In the genomic region with DNA sequence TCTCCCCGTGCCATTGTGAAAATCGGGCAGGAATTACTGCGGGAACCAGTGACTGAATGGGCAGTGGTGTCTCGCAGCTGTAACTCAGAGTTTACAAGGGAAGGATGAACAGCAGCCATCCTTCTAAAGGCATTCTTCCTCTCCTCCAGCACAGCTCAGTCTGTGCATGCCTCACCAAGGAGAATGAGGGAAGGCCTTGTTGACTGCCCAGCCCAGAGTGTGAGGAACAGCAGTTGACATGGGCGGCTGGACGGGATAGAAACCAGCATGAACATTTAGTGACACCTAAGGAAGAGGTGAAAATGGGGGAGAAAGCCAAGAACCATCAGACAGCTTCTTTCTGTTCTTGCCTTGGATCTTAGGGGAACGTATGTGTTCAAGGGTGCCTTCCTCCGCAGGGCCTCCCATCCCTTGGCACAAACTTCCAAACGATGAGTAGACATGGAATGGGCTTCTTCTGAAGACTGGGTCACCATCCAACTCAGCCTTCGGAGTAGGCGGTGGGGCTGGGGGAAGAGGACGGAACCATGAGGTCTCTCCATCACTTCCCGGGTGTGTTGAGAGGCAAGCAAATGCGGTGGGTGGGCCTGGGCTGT, we compare ENCODE assay signal across 10 cellular contexts. TPM values are rescaled to one million over a fixed set of nuclear protein-coding genes. Genes with fewer than 3 reads are reported as not detected.
DNase-seq lines count a peak whose midpoint lies in the region; ATAC-seq and TF ChIP-seq lines count a peak whose summit lies in the region.
"Had no signal": no experiment of that assay in that cellular context is flagged by ENCODE, and none has a peak within 500 bp of the region (broad histone marks: within the 10 kb centered on the region; RNA-seq: fewer than 3 reads in every experiment).

No MANE protein-coding gene starts in this region.

- H3K36me3 ChIP-seq in hepatocyte (replicated peaks; ENCODE audit: insufficient read depth, low read depth) (no peaks in the 10 kb centered on the region), body of pancreas (replicated peaks in 1 of 2; ENCODE audit: insufficient read depth in 1 of 2, low read depth in 2 of 2) (no peaks in the 10 kb centered on the region)

- no peak overlapping the region for H2AFZ ChIP-seq in hepatocyte

- H3K27ac ChIP-seq in hepatocyte, result no peak overlapping the region
- no peak overlapping the region for H3K27ac ChIP-seq in body of pancreas
- H3K27ac ChIP-seq: 22Rv1 had no signal

- WGBS in hepatocyte (ENCODE audit: low lambda C conversion rate, missing lambda C conversion rate), result 61% methylated on average over 14 of the region's 14 CpGs
- 85 to 86% methylated on average over 14 of the region's 14 CpGs for WGBS in body of pancreas, 2 donors

- peak overlapping the region; percentile 95 for H3K4me2 ChIP-seq in hepatocyte

- TF ChIP-seq CTCF in hepatocyte (IDR thresholded peaks at IDR 0.05; ENCODE audit: poor library complexity) (no peak), body of pancreas (IDR thresholded peaks at IDR 0.05) (no peak)

- H3K4me3 ChIP-seq in hepatocyte (no peak overlapping the region), body of pancreas (no peak overlapping the region)

- H3K27ac Mint-ChIP-seq in T-helper 17 cell, result no peak overlapping the region

- peaks cover 8% of the 10 kb centered on the region for H3K36me3 Mint-ChIP-seq in T-helper 17 cell (ENCODE audit: low read depth)

- H3K4me1 ChIP-seq in hepatocyte (ENCODE audit: insufficient read depth), result peaks cover 7% of the 10 kb centered on the region
- peaks cover 15% of the 10 kb centered on the region for H3K4me1 ChIP-seq in body of pancreas

- H3K27me3 ChIP-seq in hepatocyte (peaks cover 62% of the 10 kb centered on the region), body of pancreas (peaks cover 0 to 10% of the 10 kb centered on the region in 2 donors)

- TF ChIP-seq POLR2A in body of pancreas (IDR thresholded peaks at IDR 0.05), result no peak

- peak; percentile 20 for DNase-seq in DMS53 (lab: John Stamatoyannopoulos, UW)
- no peak for DNase-seq in DMS53 treated with DMSO at 0.1 percent for 48 hours (lab: John Stamatoyannopoulos, UW; ENCODE audit: unreplicated experiment)
- DNase-seq in T-helper 17 cell, result no peak
- no peak for DNase-seq in hepatocyte (ENCODE audit: low spot score)
- no peak for DNase-seq in sciatic nerve (ENCODE audit: low spot score)
- no peak for DNase-seq in body of pancreas
- no peak for DNase-seq in NCI-H2196 treated with DMSO at 0.1 percent for 48 hours (lab: John Stamatoyannopoulos, UW; ENCODE audit: unreplicated experiment)

- peaks cover 74% of the 10 kb centered on the region for H3K27me3 Mint-ChIP-seq in T-helper 17 cell

- H3K4me1 Mint-ChIP-seq in T-helper 17 cell, result peaks cover 11% of the 10 kb centered on the region

- peak overlapping the region; percentile 90 for H3K4me3 Mint-ChIP-seq in T-helper 17 cell

- no peaks in the 10 kb centered on the region for H3K9me2 ChIP-seq in hepatocyte (replicated peaks; ENCODE audit: insufficient read depth)

- ATAC-seq in T-helper 17 cell (no peak), sciatic nerve (peak; percentile 28), body of pancreas (no peak), GM19452 (IDR thresholded peaks at IDR 0.05; ENCODE audit: unreplicated experiment) (no peak)

- no peaks in the 10 kb centered on the region for H4K20me1 ChIP-seq in hepatocyte (ENCODE audit: insufficient read depth, poor library complexity, severe bottlenecking)

- no peaks in the 10 kb centered on the region for H3K79me2 ChIP-seq in hepatocyte

- intact Hi-C loops in sciatic nerve (cut with DNase I) (no loop called here), body of pancreas (cut with DNase I) (no loop called here)

- no peaks in the 10 kb centered on the region for H3K9me3 ChIP-seq in T-helper 17 cell (ENCODE audit: control insufficient read depth, low read length, poor library complexity, severe bottlenecking)
- no peaks in the 10 kb centered on the region for H3K9me3 ChIP-seq in hepatocyte (ENCODE audit: low read depth)
- no peaks in the 10 kb centered on the region for H3K9me3 ChIP-seq in body of pancreas

RNA-seq across cellular contexts. Expression of a gene that starts 0.9 kb away (rescaled TPM):
- total RNA-seq in T-helper 17 cell (under 1 TPM in 1 of 2 donors, not detected in 1; 0.29 TPM), hepatocyte (9.2 and 13.2 TPM in 2 replicates), sciatic nerve (3.6 TPM), body of pancreas (10 to 100 TPM in 1 of 2 donors, 1 to 10 TPM in 1; 8.3 to 15.8 TPM)
- 8.3 and 12.3 TPM in 2 replicates for polyA plus RNA-seq in hepatocyte
- polyA plus RNA-seq: keratinocyte had no signal
